In genomic region chr6:139323511-139324445, GRCh38 we compare ENCODE assay signal across 8 cellular contexts. TPM values are rescaled to one million over a fixed set of nuclear protein-coding genes. Genes with fewer than 3 reads are reported as not detected.
DNase-seq lines count a peak whose midpoint lies in the region; ATAC-seq lines count a peak whose summit lies in the region.

No MANE protein-coding gene starts in this region.

- no peak overlapping the region for H3K4ac ChIP-seq in mesendoderm (ENCODE audit: low read depth, low read length)

- peak overlapping the region; percentile 39 for H4K8ac ChIP-seq in mesendoderm (ENCODE audit: low read depth, low read length)

- H3K4me3 ChIP-seq in ACC112 (ENCODE audit: low read depth, low read length) (peak overlapping the region; percentile 45), mesendoderm (ENCODE audit: low read length) (no peak overlapping the region)

- peak overlapping the region; percentile 53 for H3K18ac ChIP-seq in mesendoderm (ENCODE audit: low read length)

- H3K9ac ChIP-seq in mesendoderm (ENCODE audit: low read length): no peak overlapping the region

- H3K27ac ChIP-seq in ACC112 (ENCODE audit: low read depth, low read length) (0 out of 2 replicates have a peak overlapping the region, but pooled peaks have one; percentile 19), mesendoderm (ENCODE audit: low read depth, low read length) (no peak overlapping the region)

- H2AFZ ChIP-seq in ACC112 (ENCODE audit: low read length, unreplicated experiment): peak overlapping the region; percentile 84

- H3K27me3 ChIP-seq in ACC112 (ENCODE audit: insufficient read depth, low read length) (no peaks in the 10 kb centered on the region), mesendoderm (ENCODE audit: insufficient read depth, low read length, poor library complexity) (no peaks in the 10 kb centered on the region)

- WGBS in mesendoderm (ENCODE audit: extremely low coverage, insufficient coverage, low lambda C conversion rate): no CpG with 5 or more reads among the region's 22 CpGs

- no peaks in the 10 kb centered on the region for H3K79me2 ChIP-seq in ACC112 (ENCODE audit: control insufficient read depth, insufficient read depth, low read length, unreplicated experiment)
- no peaks in the 10 kb centered on the region for H3K79me2 ChIP-seq in mesendoderm (ENCODE audit: control insufficient read depth, insufficient read depth, low read length)

- H3K36me3 ChIP-seq in ACC112 (ENCODE audit: insufficient read depth, low read length) (no peaks in the 10 kb centered on the region), mesendoderm (ENCODE audit: control insufficient read depth, insufficient read depth, low read length) (no peaks in the 10 kb centered on the region)

- H4K5ac ChIP-seq in mesendoderm (ENCODE audit: low read length): no peak overlapping the region

- no peak overlapping the region for H2BK5ac ChIP-seq in mesendoderm (ENCODE audit: low read length)

- H2AK5ac ChIP-seq in mesendoderm (ENCODE audit: low read length): no peak overlapping the region

- no peaks in the 10 kb centered on the region for H3K79me1 ChIP-seq in mesendoderm (ENCODE audit: low read length)

- H3K56ac ChIP-seq in mesendoderm (ENCODE audit: low read length): no peak overlapping the region

- H3K4me1 ChIP-seq in ACC112 (ENCODE audit: control insufficient read depth, insufficient read depth, low read length, unreplicated experiment) (no peaks in the 10 kb centered on the region), mesendoderm (ENCODE audit: control insufficient read depth, low read depth, low read length) (peaks cover 1% of the 10 kb centered on the region)

- H3K4me2 ChIP-seq in mesendoderm (ENCODE audit: low read length): no peak overlapping the region

- H2BK15ac ChIP-seq in mesendoderm (replicated peaks; ENCODE audit: low read depth): no peak overlapping the region

- DNase-seq in Kasumi-1 (lab: John Stamatoyannopoulos, UW) (peak; percentile 97 to 99), dermis microvascular lymphatic vessel endothelial cell (ENCODE audit: low read depth in 2 of 2) (peak; percentile 95 to 99), mesendoderm (peak; percentile 91), DMS79 treated with DMSO at 0.1 percent for 48 hours (lab: John Stamatoyannopoulos, UW) (no peak)
- DNase-seq in activated CD4-positive, alpha-beta T cell treated with anti-CD3 and anti-CD28 coated beads for 1 hour: peak; percentile 67
- peak; percentile 45 to 70 for DNase-seq in stimulated activated CD8-positive, alpha-beta memory T cell treated with anti-CD3 and anti-CD28 coated beads, Interleukin-2, amount 100 ng/mL, for 1 hour (ENCODE audit: low read depth in 2 of 2)

- ATAC-seq in GM19452 (IDR thresholded peaks at IDR 0.05; ENCODE audit: unreplicated experiment): peak; percentile 44

- H2BK120ac ChIP-seq in mesendoderm (ENCODE audit: low read depth, low read length): no peak overlapping the region

- H3K23ac ChIP-seq in mesendoderm (ENCODE audit: low read length): no peak overlapping the region

RNA-seq across cellular contexts. Expression of gene TXLNB, which starts 32.0 kb away (rescaled TPM):
- 0.51 TPM in 2 replicates for total RNA-seq in dermis microvascular lymphatic vessel endothelial cell
- 0.04 TPM for polyA plus RNA-seq in mesendoderm (2013, experiment 1 of 2)
- 0.01 TPM for polyA plus RNA-seq in mesendoderm (2013, experiment 2 of 2)

RNA-seq across cellular contexts. Expression of gene CITED2, which starts 50.7 kb away (rescaled TPM):
- total RNA-seq in dermis microvascular lymphatic vessel endothelial cell: 12.6 and 16.3 TPM in 2 replicates
- 91.4 TPM for polyA plus RNA-seq in mesendoderm (2013, experiment 1 of 2)
- 86.1 TPM for polyA plus RNA-seq in mesendoderm (2013, experiment 2 of 2)
